Comparison of ENCODE assay signal across 29 cellular contexts in the genomic region with DNA sequence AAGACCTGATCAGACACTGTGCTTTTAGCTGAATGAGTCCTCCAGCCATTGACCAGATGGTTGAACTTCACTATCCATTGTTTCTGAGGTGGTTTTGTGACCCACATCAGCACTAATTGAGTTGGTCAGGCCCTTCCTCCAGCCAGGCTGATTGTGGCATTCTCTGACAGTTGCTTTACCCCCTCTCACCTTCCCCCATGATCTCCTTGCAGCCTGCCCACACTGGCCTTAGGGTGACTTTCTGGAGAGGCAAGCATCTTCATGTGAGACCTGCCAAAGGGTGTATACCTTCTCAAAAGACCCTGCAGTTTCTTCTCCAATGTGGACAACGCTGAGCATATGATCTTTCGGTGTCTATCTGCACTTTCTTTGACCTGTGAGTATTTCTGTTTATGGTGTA.
A peak's percentile ranks its signal among the peaks of the same experiment; 100 is the strongest.
DNase-seq lines count a peak whose midpoint lies in the region; ATAC-seq, FAIRE-seq and TF ChIP-seq lines count a peak whose summit lies in the region.
"Had no signal": no experiment of that assay in that cellular context is flagged by ENCODE, and none has a peak within 500 bp of the region (broad histone marks: within the 10 kb centered on the region; RNA-seq: fewer than 3 reads in every experiment).

No MANE protein-coding gene starts in this region.

- H3K27me3 ChIP-seq in DOHH2 (ENCODE audit: control insufficient read depth, low read length), result no peaks in the 10 kb centered on the region
- H3K27me3 ChIP-seq in bronchial epithelial cell (ENCODE audit: control insufficient read depth, insufficient read depth, low read length), result no peaks in the 10 kb centered on the region
- H3K27me3 ChIP-seq: Peyer's patch had no signal

- ATAC-seq in GM19452 (IDR thresholded peaks at IDR 0.05; ENCODE audit: unreplicated experiment), result peak; percentile 16
- ATAC-seq in HG02938 (IDR thresholded peaks at IDR 0.05; ENCODE audit: unreplicated experiment), result peak; percentile 12
- no peak for ATAC-seq in esophagus mucosa
- no peak for ATAC-seq in HG03045 (IDR thresholded peaks at IDR 0.05; ENCODE audit: unreplicated experiment)
- ATAC-seq: GM23338; K562; stimulated activated naive CD8-positive, alpha-beta T cell treated with anti-CD3 and anti-CD28 coated beads, Interleukin-15, Interleukin-2, amounts not matched to agents 100 U/mL and 50 U/mL, for 24 hours had no signal

- FAIRE-seq in bronchial epithelial cell (lab: Jason Lieb, UNC), result peak; percentile 36
- FAIRE-seq: K562, small intestine had no signal

- H3K36me3 Mint-ChIP-seq in activated naive CD8-positive, alpha-beta T cell treated with anti-CD3 and anti-CD28 coated beads for 36 hours, result peaks cover 26% of the 10 kb centered on the region

- TF ChIP-seq CTCF in DOHH2 (IDR thresholded peaks at IDR 0.05; ENCODE audit: low read depth, low read length, poor library complexity, severe bottlenecking), result no peak
- no peak for TF ChIP-seq CTCF in bronchial epithelial cell (IDR thresholded peaks at IDR 0.05; ENCODE audit: insufficient read depth, low read length, severe bottlenecking)

- DNase-seq in bronchial epithelial cell (ENCODE audit: low read depth), result no peak
- DNase-seq in activated naive CD8-positive, alpha-beta T cell treated with anti-CD3 and anti-CD28 coated beads for 36 hours, result no peak
- no peak for DNase-seq in cerebellar cortex (ENCODE audit: low spot score)
- DNase-seq: aorta; cortex of kidney; erythroblast; GDM1; glutamatergic neuron; islet precursor cell; left ventricle myocardium inferior; mesenchymal stem cell; NCI-H1048; NCI-H1694; NCI-H446 treated with DMSO at 0.1 percent for 48 hours; NCI-H774; Peyer's patch; SHP77 treated with DMSO at 0.1 percent for 48 hours; small intestine; stimulated activated naive CD8-positive, alpha-beta T cell treated with anti-CD3 and anti-CD28 coated beads, Interleukin-15, Interleukin-2, amounts not matched to agents 100 U/mL and 50 U/mL, for 24 hours had no signal

- H3K4me1 ChIP-seq in DOHH2 (ENCODE audit: control insufficient read depth, low read length), result peaks cover 11% of the 10 kb centered on the region
- H3K4me1 ChIP-seq: left ventricle myocardium inferior, parathyroid adenoma, Peyer's patch had no signal

- H3F3A ChIP-seq in DOHH2 (ENCODE audit: control insufficient read depth, insufficient read depth), result no peaks in the 10 kb centered on the region

- no peaks in the 10 kb centered on the region for H3K36me3 ChIP-seq in DOHH2 (ENCODE audit: control insufficient read depth, low read length)
- H3K36me3 ChIP-seq in bronchial epithelial cell (ENCODE audit: control insufficient read depth, insufficient read depth, low read length), result no peaks in the 10 kb centered on the region
- H3K36me3 ChIP-seq: Peyer's patch had no signal

- peaks cover 6% of the 10 kb centered on the region for H3K27me3 Mint-ChIP-seq in activated naive CD8-positive, alpha-beta T cell treated with anti-CD3 and anti-CD28 coated beads for 36 hours

- H3K79me2 ChIP-seq in DOHH2 (ENCODE audit: control insufficient read depth, low read length), result no peaks in the 10 kb centered on the region
- H3K79me2 ChIP-seq: parathyroid adenoma had no signal

- no peaks in the 10 kb centered on the region for H3K9me3 ChIP-seq in DOHH2 (ENCODE audit: control insufficient read depth, insufficient read depth, low read length)
- H3K9me3 ChIP-seq: left ventricle myocardium inferior had no signal

- no peak overlapping the region for H3K4me3 Mint-ChIP-seq in activated naive CD8-positive, alpha-beta T cell treated with anti-CD3 and anti-CD28 coated beads for 36 hours
- H3K4me3 Mint-ChIP-seq: activated naive CD8-positive, alpha-beta T cell; GM23338; T-helper 2 cell treated with Interferon-gamma antibody and Interleukin-4, amounts not matched to agents 5 μg/mL and 100 μg/mL, for 36 hours had no signal

- H3K4me1 Mint-ChIP-seq in activated naive CD8-positive, alpha-beta T cell treated with anti-CD3 and anti-CD28 coated beads for 36 hours, result no peaks in the 10 kb centered on the region

- no peaks in the 10 kb centered on the region for H4K20me1 ChIP-seq in DOHH2 (ENCODE audit: control insufficient read depth, insufficient read depth, low read depth, low read length)

- no peaks in the 10 kb centered on the region for H3K9me2 ChIP-seq in DOHH2 (replicated peaks; ENCODE audit: control insufficient read depth, low read length)

- H3K4me3 ChIP-seq in DOHH2 (ENCODE audit: low read length) (no peak overlapping the region), bronchial epithelial cell (ENCODE audit: low read depth, low read length) (no peak overlapping the region)
- H3K4me3 ChIP-seq: GM23338, K562, left ventricle myocardium inferior, Peyer's patch had no signal

- H3K9me3 Mint-ChIP-seq in activated naive CD8-positive, alpha-beta T cell treated with anti-CD3 and anti-CD28 coated beads for 36 hours, result peaks cover 4% of the 10 kb centered on the region
- H3K9me3 Mint-ChIP-seq: T-helper 2 cell treated with Interferon-gamma antibody and Interleukin-4, amounts not matched to agents 5 μg/mL and 100 μg/mL, for 36 hours had no signal

- H3K27ac Mint-ChIP-seq in activated naive CD8-positive, alpha-beta T cell treated with anti-CD3 and anti-CD28 coated beads for 36 hours, result no peak overlapping the region
- H3K27ac Mint-ChIP-seq: activated naive CD8-positive, alpha-beta T cell; GM23338; T-helper 2 cell treated with Interferon-gamma antibody and Interleukin-4, amounts not matched to agents 5 μg/mL and 100 μg/mL, for 36 hours had no signal

- H3K27ac ChIP-seq in DOHH2 (ENCODE audit: low read depth, low read length), result no peak overlapping the region
- H3K27ac ChIP-seq: left ventricle myocardium inferior, parathyroid adenoma, Peyer's patch had no signal

- H3K4me2 ChIP-seq in DOHH2 (ENCODE audit: low read length), result 0 out of 2 replicates have a peak overlapping the region, but pooled peaks have one; percentile 8
- H3K4me2 ChIP-seq: GM23338 had no signal

Comparison
In these comparisons a context has a peak if more than half of its experiments do, and no peak if none do; other contexts are left out.
1. ATAC-seq: peak in GM19452 (single experiment) and HG02938 (single experiment); none in esophagus mucosa (single experiment) and HG03045 (single experiment).